8 cellular contexts compared by ENCODE assay signal in the genomic region with DNA sequence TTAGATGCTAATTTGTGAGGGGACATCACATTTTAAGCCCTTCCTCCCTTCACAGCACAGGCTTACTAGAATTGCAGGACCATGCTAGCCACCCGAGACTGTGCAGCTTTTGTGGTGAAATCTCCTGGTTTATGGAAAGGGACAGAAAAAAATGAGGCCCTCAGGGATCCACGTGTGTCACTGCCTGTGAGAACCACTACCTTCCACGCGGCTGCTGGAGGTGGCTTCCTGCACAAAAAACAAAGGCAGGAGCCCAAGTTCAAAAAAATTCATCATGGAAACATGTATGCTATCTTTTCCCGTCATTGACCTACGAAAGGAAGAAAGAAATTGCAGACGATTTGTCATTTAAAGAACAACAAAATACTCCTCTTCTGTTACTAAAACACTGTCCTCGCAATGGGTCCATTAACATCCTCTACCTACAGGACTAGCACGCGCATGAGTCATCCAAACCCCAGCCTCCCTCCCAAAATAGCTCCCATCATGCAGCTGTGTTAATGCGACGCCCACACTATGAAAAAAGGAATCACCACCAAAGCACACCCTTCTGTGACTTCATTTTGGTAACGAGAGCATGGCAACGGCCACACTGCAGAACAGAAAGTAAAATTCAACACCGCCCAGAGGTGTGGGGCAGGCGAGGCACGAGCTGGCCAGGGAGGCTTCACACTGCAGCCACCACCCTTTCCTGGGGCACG. TPM values are rescaled to one million over a fixed set of nuclear protein-coding genes. Genes with fewer than 3 reads are reported as not detected.
A peak's percentile ranks its signal among the peaks of the same experiment; 100 is the strongest.
DNase-seq lines count a peak whose midpoint lies in the region; ATAC-seq and TF ChIP-seq lines count a peak whose summit lies in the region.

No MANE protein-coding gene starts in this region.

- H3K9me3 ChIP-seq in mucosa of descending colon: no peaks in the 10 kb centered on the region

- DNase-seq in GM10248 (ENCODE audit: extremely low spot score): peak; percentile 80
- peak; percentile 85 for DNase-seq in NB4 (ENCODE audit: low read depth)
- peak; percentile 32 to 39 for DNase-seq in activated T-helper 1 cell treated with anti-CD3 and anti-CD28 coated beads, Interleukin-2, amount 50 U/mL, for 16 hours (ENCODE audit: low read depth in 1 of 2, low spot score in 1 of 2)
- peak in 2 of 3 donors; percentile 29 to 42 for DNase-seq in mucosa of descending colon
- DNase-seq in stimulated activated naive CD8-positive, alpha-beta T cell treated with anti-CD3 and anti-CD28 coated beads, Interleukin-15, Interleukin-2, amounts not matched to agents 100 U/mL and 50 U/mL, for 24 hours: peak; percentile 40
- DNase-seq in NCI-H2227 treated with DMSO at 0.1 percent for 48 hours (lab: John Stamatoyannopoulos, UW): no peak
- no peak for DNase-seq in NCI-H510A treated with DMSO at 0.1 percent for 48 hours (lab: John Stamatoyannopoulos, UW)

- ATAC-seq in GM21825 (IDR thresholded peaks at IDR 0.05; ENCODE audit: unreplicated experiment) (peak; percentile 91), mucosa of descending colon (peak; percentile 69)
- peak; percentile 86 for ATAC-seq in stimulated activated naive CD8-positive, alpha-beta T cell treated with anti-CD3 and anti-CD28 coated beads, Interleukin-15, Interleukin-2, amounts not matched to agents 100 U/mL and 50 U/mL, for 24 hours

- no peak for TF ChIP-seq CTCF in GM10248 (IDR thresholded peaks at IDR 0.05; ENCODE audit: control extremely low read depth, extremely low read depth, low read depth, missing control alignments)
- TF ChIP-seq CTCF in NB4 (IDR thresholded peaks at IDR 0.05; ENCODE audit: low read depth, low read length): no peak
- no peak for TF ChIP-seq CTCF in mucosa of descending colon (IDR thresholded peaks at IDR 0.05)

- H3K4me1 ChIP-seq in mucosa of descending colon (ENCODE audit: low read depth): peaks cover 5% of the 10 kb centered on the region

- H3K4me3 ChIP-seq in NB4 (ENCODE audit: low read depth, low read length): peak overlapping the region; percentile 12
- no peak overlapping the region for H3K4me3 ChIP-seq in mucosa of descending colon

- CTCF ChIA-PET in GM10248 (lab: Yijun Ruan, JAX): interaction anchor here (1.1 kb wide), 1 partner anchor 63 kb away, joined by 3 read pairs; no protein-coding TSS in a partner anchor

- intact Hi-C loops in mucosa of descending colon (cut with DNase I, micrococcal nuclease): no loop called here

- TF ChIP-seq POLR2A in NB4 (IDR thresholded peaks at IDR 0.05; ENCODE audit: extremely low read depth, insufficient read length): no peak

- POLR2A ChIA-PET in GM10248 (lab: Yijun Ruan, JAX): no interaction called here

- H3K36me3 ChIP-seq in mucosa of descending colon (ENCODE audit: low read depth): no peaks in the 10 kb centered on the region

RNA-seq across cellular contexts. Expression of gene RAMACL, which starts 45.7 kb away (rescaled TPM):
- total RNA-seq in mucosa of descending colon: 1 to 10 TPM in 1 of 3 donors, under 1 TPM in 2; 0.66 to 1.7 (median 0.92) TPM

Comparison
In these comparisons a context has a peak if more than half of its experiments do, and no peak if none do; other contexts are left out.
1. DNase-seq: peak in GM10248 (single experiment), NB4 (single experiment), activated T-helper 1 cell treated with anti-CD3 and anti-CD28 coated beads, Interleukin-2, amount 50 U/mL, for 16 hours (2 of 2), mucosa of descending colon (2 of 3) and stimulated activated naive CD8-positive, alpha-beta T cell treated with anti-CD3 and anti-CD28 coated beads, Interleukin-15, Interleukin-2, amounts not matched to agents 100 U/mL and 50 U/mL, for 24 hours (single experiment); none in NCI-H2227 treated with DMSO at 0.1 percent for 48 hours (single experiment) and NCI-H510A treated with DMSO at 0.1 percent for 48 hours (single experiment).
2. Peak in every context shown above with its lines, with median percentiles within 50 percentile points of each other: ATAC-seq.